In the genomic region with DNA sequence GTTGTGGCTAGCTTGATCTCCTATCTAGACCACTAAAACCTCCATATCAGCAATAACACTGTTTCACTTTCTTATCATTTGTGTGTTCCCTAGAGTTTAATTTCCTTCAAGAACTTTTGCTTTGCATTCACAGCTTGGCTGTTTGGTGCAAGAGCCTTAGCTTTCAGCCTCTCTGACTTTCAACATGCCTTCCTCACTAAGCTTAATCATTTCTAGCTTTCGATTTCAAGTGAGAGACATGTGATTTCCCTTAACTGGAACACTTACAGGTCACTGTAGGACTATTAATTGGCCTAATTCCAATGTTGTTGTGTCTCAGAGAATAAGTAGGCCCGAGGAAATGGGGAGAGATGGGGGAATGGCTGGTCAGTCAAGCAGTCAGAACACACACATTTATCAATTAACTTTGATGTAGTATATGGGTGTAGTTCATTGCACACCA, we compare ENCODE assay signal across 1 cellular context.
A peak's percentile ranks its signal among the peaks of the same experiment; 100 is the strongest.
TF ChIP-seq lines count a peak whose summit lies in the region.

No MANE protein-coding gene starts in this region.

TF ChIP-seq in GM12878, 131 proteins besides CTCF, POLR2A, EP300 and RAD21 (continues in another document):
- no peak for TF ChIP-seq SUZ12 (IDR thresholded peaks at IDR 0.05; ENCODE audit: unreplicated experiment)
- TF ChIP-seq SPI1 (IDR thresholded peaks at IDR 0.05; ENCODE audit: borderline replicate concordance, insufficient read depth, low read depth, low read length): 0 out of 2 replicates have a peak, but pooled peaks have one; percentile 9
- no peak for TF ChIP-seq CHD1 (IDR thresholded peaks at IDR 0.05; ENCODE audit: low read depth, low read length)
- TF ChIP-seq SREBF1 (IDR thresholded peaks at IDR 0.05; ENCODE audit: low read length): no peak
- no peak for TF ChIP-seq SMARCA5 (IDR thresholded peaks at IDR 0.05)
- TF ChIP-seq RAD51 (IDR thresholded peaks at IDR 0.05): peak; percentile 82
- TF ChIP-seq ZNF217 (IDR thresholded peaks at IDR 0.05): peak; percentile 41; the same call in 1 of the 2 replicates
- no peak for TF ChIP-seq BRCA1 (IDR thresholded peaks at IDR 0.05; ENCODE audit: low read depth, low read length)
- TF ChIP-seq KDM1A (IDR thresholded peaks at IDR 0.05; ENCODE audit: borderline replicate concordance): no peak
- no peak for TF ChIP-seq NFYA (IDR thresholded peaks at IDR 0.05; ENCODE audit: borderline replicate concordance, low read depth, low read length)
- TF ChIP-seq NR2C1 (IDR thresholded peaks at IDR 0.05): no peak
- peak; percentile 57; the same call in 1 of the 2 replicates for TF ChIP-seq PAX5 (IDR thresholded peaks at IDR 0.05; ENCODE audit: borderline replicate concordance, low read depth, low read length)
- TF ChIP-seq HDAC2 (IDR thresholded peaks at IDR 0.05): no peak
- TF ChIP-seq RBBP5 (conservative IDR thresholded peaks at IDR 0.05): no peak
- peak; percentile 86 for TF ChIP-seq JUND (IDR thresholded peaks at IDR 0.05; ENCODE audit: low read depth, low read length)
- TF ChIP-seq ATF7 (IDR thresholded peaks at IDR 0.05; ENCODE audit: low read depth): peak; percentile 59
- no peak for TF ChIP-seq ZNF274 (IDR thresholded peaks at IDR 0.05; ENCODE audit: insufficient read depth, insufficient read length)
- TF ChIP-seq NBN (IDR thresholded peaks at IDR 0.05): peak; percentile 69; the same call in 1 of the 2 replicates
- TF ChIP-seq, protein P1, sequence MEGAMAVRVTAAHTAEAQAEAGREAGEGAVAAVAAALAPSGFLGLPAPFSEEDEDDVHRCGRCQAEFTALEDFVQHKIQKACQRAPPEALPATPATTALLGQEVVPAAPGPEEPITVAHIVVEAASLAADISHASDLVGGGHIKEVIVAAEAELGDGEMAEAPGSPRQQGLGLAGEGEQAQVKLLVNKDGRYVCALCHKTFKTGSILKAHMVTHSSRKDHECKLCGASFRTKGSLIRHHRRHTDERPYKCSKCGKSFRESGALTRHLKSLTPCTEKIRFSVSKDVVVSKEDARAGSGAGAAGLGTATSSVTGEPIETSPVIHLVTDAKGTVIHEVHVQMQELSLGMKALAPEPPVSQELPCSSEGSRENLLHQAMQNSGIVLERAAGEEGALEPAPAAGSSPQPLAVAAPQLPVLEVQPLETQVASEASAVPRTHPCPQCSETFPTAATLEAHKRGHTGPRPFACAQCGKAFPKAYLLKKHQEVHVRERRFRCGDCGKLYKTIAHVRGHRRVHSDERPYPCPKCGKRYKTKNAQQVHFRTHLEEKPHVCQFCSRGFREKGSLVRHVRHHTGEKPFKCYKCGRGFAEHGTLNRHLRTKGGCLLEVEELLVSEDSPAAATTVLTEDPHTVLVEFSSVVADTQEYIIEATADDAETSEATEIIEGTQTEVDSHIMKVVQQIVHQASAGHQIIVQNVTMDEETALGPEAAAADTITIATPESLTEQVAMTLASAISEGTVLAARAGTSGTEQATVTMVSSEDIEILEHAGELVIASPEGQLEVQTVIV (IDR thresholded peaks at IDR 0.05; ENCODE audit: borderline replicate concordance, partially characterized antibody): no peak
- peak; percentile 95 for TF ChIP-seq IRF4 (IDR thresholded peaks at IDR 0.05; ENCODE audit: low read depth, low read length)
- TF ChIP-seq NR2C2 (IDR thresholded peaks at IDR 0.05; ENCODE audit: borderline replicate concordance, control insufficient read depth, insufficient read length, low read depth): no peak
- TF ChIP-seq SIX5 (IDR thresholded peaks at IDR 0.05; ENCODE audit: low read depth, low read length, severe bottlenecking): no peak
- TF ChIP-seq IRF3 (IDR thresholded peaks at IDR 0.05): no peak
- TF ChIP-seq, protein P2, sequence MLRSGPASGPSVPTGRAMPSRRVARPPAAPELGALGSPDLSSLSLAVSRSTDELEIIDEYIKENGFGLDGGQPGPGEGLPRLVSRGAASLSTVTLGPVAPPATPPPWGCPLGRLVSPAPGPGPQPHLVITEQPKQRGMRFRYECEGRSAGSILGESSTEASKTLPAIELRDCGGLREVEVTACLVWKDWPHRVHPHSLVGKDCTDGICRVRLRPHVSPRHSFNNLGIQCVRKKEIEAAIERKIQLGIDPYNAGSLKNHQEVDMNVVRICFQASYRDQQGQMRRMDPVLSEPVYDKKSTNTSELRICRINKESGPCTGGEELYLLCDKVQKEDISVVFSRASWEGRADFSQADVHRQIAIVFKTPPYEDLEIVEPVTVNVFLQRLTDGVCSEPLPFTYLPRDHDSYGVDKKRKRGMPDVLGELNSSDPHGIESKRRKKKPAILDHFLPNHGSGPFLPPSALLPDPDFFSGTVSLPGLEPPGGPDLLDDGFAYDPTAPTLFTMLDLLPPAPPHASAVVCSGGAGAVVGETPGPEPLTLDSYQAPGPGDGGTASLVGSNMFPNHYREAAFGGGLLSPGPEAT (IDR thresholded peaks at IDR 0.05; ENCODE audit: low read depth): peak; percentile 77
- TF ChIP-seq MTA2 (IDR thresholded peaks at IDR 0.05; ENCODE audit: low read depth): peak; percentile 81
- TF ChIP-seq MEF2B (IDR thresholded peaks at IDR 0.05; ENCODE audit: partially characterized antibody, poor library complexity, severe bottlenecking): peak; percentile 51
- TF ChIP-seq PML (IDR thresholded peaks at IDR 0.05; ENCODE audit: low read length): no peak
- no peak for TF ChIP-seq GABPA (IDR thresholded peaks at IDR 0.05; ENCODE audit: low read depth)
- TF ChIP-seq CBX3 (IDR thresholded peaks at IDR 0.05; ENCODE audit: borderline replicate concordance, low read depth): no peak
- TF ChIP-seq BMI1 (IDR thresholded peaks at IDR 0.05; ENCODE audit: borderline replicate concordance): no peak
- TF ChIP-seq ZNF207 (IDR thresholded peaks at IDR 0.05; ENCODE audit: borderline replicate concordance): no peak
- TF ChIP-seq ZBTB4 (CRISPR knock-in tag; IDR thresholded peaks at IDR 0.05): no peak
- TF ChIP-seq, protein P3, sequence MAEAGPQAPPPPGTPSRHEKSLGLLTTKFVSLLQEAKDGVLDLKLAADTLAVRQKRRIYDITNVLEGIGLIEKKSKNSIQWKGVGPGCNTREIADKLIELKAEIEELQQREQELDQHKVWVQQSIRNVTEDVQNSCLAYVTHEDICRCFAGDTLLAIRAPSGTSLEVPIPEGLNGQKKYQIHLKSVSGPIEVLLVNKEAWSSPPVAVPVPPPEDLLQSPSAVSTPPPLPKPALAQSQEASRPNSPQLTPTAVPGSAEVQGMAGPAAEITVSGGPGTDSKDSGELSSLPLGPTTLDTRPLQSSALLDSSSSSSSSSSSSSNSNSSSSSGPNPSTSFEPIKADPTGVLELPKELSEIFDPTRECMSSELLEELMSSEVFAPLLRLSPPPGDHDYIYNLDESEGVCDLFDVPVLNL (IDR thresholded peaks at IDR 0.05; ENCODE audit: low read depth, low read length): no peak
- no peak for TF ChIP-seq FOS (IDR thresholded peaks at IDR 0.05; ENCODE audit: borderline replicate concordance, extremely low read depth, insufficient read length)
- no peak for TF ChIP-seq FOXM1 (IDR thresholded peaks at IDR 0.05; ENCODE audit: low read depth, low read length)
- TF ChIP-seq ETV6 (conservative IDR thresholded peaks at IDR 0.05 in 1 of 2, IDR thresholded peaks at IDR 0.05 in 1 of 2; ENCODE audit: borderline replicate concordance in 1 of 2, low read depth in 1 of 2): 0 out of 4 replicates have a peak, but pooled peaks of 1 of the 2 experiments have one; percentile 56
- no peak for TF ChIP-seq WRNIP1 (IDR thresholded peaks at IDR 0.05; ENCODE audit: borderline replicate concordance, low read depth, low read length)
- TF ChIP-seq STAT3 (IDR thresholded peaks at IDR 0.05; ENCODE audit: low read depth, low read length): peak; percentile 96; the same call in 1 of the 2 replicates
- no peak for TF ChIP-seq RFX5 (IDR thresholded peaks at IDR 0.05; ENCODE audit: low read depth, low read length)
- TF ChIP-seq TCF12 (IDR thresholded peaks at IDR 0.05; ENCODE audit: low read depth, low read length): no peak
- TF ChIP-seq RUNX3 (IDR thresholded peaks at IDR 0.05; ENCODE audit: low read length): peak; percentile 29; the same call in 1 of the 2 replicates
- TF ChIP-seq BACH1 (IDR thresholded peaks at IDR 0.05; ENCODE audit: borderline replicate concordance): no peak
- no peak for TF ChIP-seq CHD4 (IDR thresholded peaks at IDR 0.05)
- no peak for TF ChIP-seq PRDM15 (CRISPR knock-in tag; IDR thresholded peaks at IDR 0.05)
- no peak for TF ChIP-seq ZBTB40 (IDR thresholded peaks at IDR 0.05; ENCODE audit: borderline replicate concordance)
- no peak for TF ChIP-seq RB1 (IDR thresholded peaks at IDR 0.05; ENCODE audit: borderline replicate concordance)
